Comparison of ENCODE assay signal across 19 cellular contexts in genomic region chr11:45423036-45423435, GRCh38.
DNase-seq lines count a peak whose midpoint lies in the region; ATAC-seq lines count a peak whose summit lies in the region.
"Had no signal": no experiment of that assay in that cellular context is flagged by ENCODE, and none has a peak within 500 bp of the region (broad histone marks: within the 10 kb centered on the region; RNA-seq: fewer than 3 reads in every experiment).

No MANE protein-coding gene starts in this region.

- CTCF ChIA-PET in activated naive CD4-positive, alpha-beta T cell treated with anti-CD3 and anti-CD28 coated beads, Interleukin-2, amount 10 ng/mL, durations not matched to agents 7 days and 5 days (lab: Charles Lee), result no interaction called here

- H3K27ac Mint-ChIP-seq in activated naive CD4-positive, alpha-beta T cell treated with anti-CD3 and anti-CD28 coated beads, Interleukin-2, amount 10 ng/mL, durations not matched to agents 7 days and 5 days, result no peak overlapping the region
- H3K27ac Mint-ChIP-seq: CD8-positive, alpha-beta T cell had no signal

- no peaks in the 10 kb centered on the region for H3K4me1 Mint-ChIP-seq in activated naive CD4-positive, alpha-beta T cell treated with anti-CD3 and anti-CD28 coated beads, Interleukin-2, amount 10 ng/mL, durations not matched to agents 7 days and 5 days

- ATAC-seq in sciatic nerve, result no peak
- no peak for ATAC-seq in HG02642 (IDR thresholded peaks at IDR 0.05; ENCODE audit: poor library complexity, unreplicated experiment)
- ATAC-seq in HG03039 (IDR thresholded peaks at IDR 0.05; ENCODE audit: unreplicated experiment), result no peak
- ATAC-seq: CD8-positive, alpha-beta T cell; SK-N-SH treated with all-trans-retinoic acid at 6 μM for 48 hours had no signal

- intact Hi-C loops in sciatic nerve (cut with DNase I), result no loop called here

- DNase-seq in DMS 273 (lab: John Stamatoyannopoulos, UW; ENCODE audit: unreplicated experiment) (peak; percentile 19), DMS 273 treated with DMSO at 0.1 percent for 48 hours (lab: John Stamatoyannopoulos, UW) (no peak), globus pallidus (ENCODE audit: low spot score) (peak; percentile 17), sciatic nerve (ENCODE audit: low spot score) (peak; percentile 26)
- DNase-seq in activated naive CD4-positive, alpha-beta T cell treated with anti-CD3 and anti-CD28 coated beads, Interleukin-2, amount 50 U/mL, for 16 hours, result no peak
- no peak for DNase-seq in activated naive CD4-positive, alpha-beta T cell treated with anti-CD3 and anti-CD28 coated beads, Interleukin-2, amount 10 ng/mL, durations not matched to agents 7 days and 5 days
- DNase-seq: ACHN; CD8-positive, alpha-beta T cell; Kasumi-1; MG63; NCI-H1048; NCI-H1417 treated with DMSO at 0.1 percent for 48 hours; NCI-H187 treated with DMSO at 0.1 percent for 48 hours; NCI-H2107; NCI-H510A; NCI-H748 treated with DMSO at 0.1 percent for 48 hours had no signal

- H3K4me3 Mint-ChIP-seq in activated naive CD4-positive, alpha-beta T cell treated with anti-CD3 and anti-CD28 coated beads, Interleukin-2, amount 10 ng/mL, durations not matched to agents 7 days and 5 days, result no peak overlapping the region
- H3K4me3 Mint-ChIP-seq: CD8-positive, alpha-beta T cell had no signal

- no peaks in the 10 kb centered on the region for H3K9me3 Mint-ChIP-seq in activated naive CD4-positive, alpha-beta T cell treated with anti-CD3 and anti-CD28 coated beads, Interleukin-2, amount 10 ng/mL, durations not matched to agents 7 days and 5 days
- H3K9me3 Mint-ChIP-seq: CD8-positive, alpha-beta T cell had no signal

- no peaks in the 10 kb centered on the region for H3K36me3 Mint-ChIP-seq in activated naive CD4-positive, alpha-beta T cell treated with anti-CD3 and anti-CD28 coated beads, Interleukin-2, amount 10 ng/mL, durations not matched to agents 7 days and 5 days
- H3K36me3 Mint-ChIP-seq: CD8-positive, alpha-beta T cell had no signal

- H3K27me3 Mint-ChIP-seq in activated naive CD4-positive, alpha-beta T cell treated with anti-CD3 and anti-CD28 coated beads, Interleukin-2, amount 10 ng/mL, durations not matched to agents 7 days and 5 days, result peaks cover 28% of the 10 kb centered on the region

Comparison
In these comparisons a context has a peak if more than half of its experiments do, and no peak if none do; other contexts are left out.
1. DNase-seq: peak in DMS 273 (single experiment), globus pallidus (single experiment) and sciatic nerve (single experiment); none in DMS 273 treated with DMSO at 0.1 percent for 48 hours (single experiment), activated naive CD4-positive, alpha-beta T cell treated with anti-CD3 and anti-CD28 coated beads, Interleukin-2, amount 50 U/mL, for 16 hours (single experiment) and activated naive CD4-positive, alpha-beta T cell treated with anti-CD3 and anti-CD28 coated beads, Interleukin-2, amount 10 ng/mL, durations not matched to agents 7 days and 5 days (single experiment).